In the genomic region with DNA sequence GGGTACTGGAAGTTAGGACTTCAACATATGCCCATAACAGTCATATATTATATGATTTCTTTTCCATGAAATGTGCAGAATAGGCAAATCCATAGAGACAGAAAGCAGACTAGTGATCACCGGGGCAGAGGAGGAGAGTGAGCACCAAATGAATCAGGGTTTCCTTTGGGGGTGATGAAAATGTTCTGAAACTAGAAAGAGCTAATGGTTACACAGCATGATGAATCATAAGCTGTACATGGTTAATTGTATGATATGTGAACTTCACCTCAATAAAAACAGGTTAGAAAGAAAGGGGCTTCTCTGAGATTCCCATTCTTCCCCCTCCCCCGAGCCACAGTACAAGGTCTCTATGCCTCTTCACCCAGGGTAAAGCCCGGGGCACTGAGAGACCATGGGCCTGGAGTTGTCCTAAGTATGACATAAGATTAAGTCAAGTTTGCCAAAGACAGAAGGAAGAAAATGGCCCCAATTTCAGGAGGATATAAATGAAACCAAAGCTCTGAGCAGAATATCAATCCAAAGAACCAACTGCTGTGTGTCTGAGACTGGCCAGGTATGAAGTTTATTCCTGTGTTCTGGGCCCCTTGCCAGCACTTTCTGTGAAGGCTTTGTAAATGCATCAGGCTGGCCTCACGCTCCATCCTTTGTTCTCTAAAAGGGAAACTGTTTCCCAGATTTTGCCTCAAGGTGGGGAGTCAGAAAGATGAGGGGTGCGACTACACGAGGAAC, we compare ENCODE assay signal across 1 cellular context.
A peak's percentile ranks its signal among the peaks of the same experiment; 100 is the strongest.
TF ChIP-seq lines count a peak whose summit lies in the region.

No MANE protein-coding gene starts in this region.

TF ChIP-seq in endothelial cell of umbilical vein, 7 proteins besides CTCF, POLR2A, EP300 and RAD21:
- TF ChIP-seq FOS (IDR thresholded peaks at IDR 0.05; ENCODE audit: borderline replicate concordance, insufficient read depth, low read length): peak; percentile 20
- TF ChIP-seq MYC (IDR thresholded peaks at IDR 0.05; ENCODE audit: low read depth, low read length): no peak
- no peak for TF ChIP-seq JUN (IDR thresholded peaks at IDR 0.05; ENCODE audit: borderline replicate concordance, insufficient read depth, insufficient read length, low read depth)
- TF ChIP-seq, protein P1, sequence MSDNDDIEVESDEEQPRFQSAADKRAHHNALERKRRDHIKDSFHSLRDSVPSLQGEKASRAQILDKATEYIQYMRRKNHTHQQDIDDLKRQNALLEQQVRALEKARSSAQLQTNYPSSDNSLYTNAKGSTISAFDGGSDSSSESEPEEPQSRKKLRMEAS (IDR thresholded peaks at IDR 0.05; ENCODE audit: insufficient read depth, insufficient read length): no peak
TF ChIP-seq in endothelial cell of umbilical vein: peak in this region for 1.
